In the genomic region with DNA sequence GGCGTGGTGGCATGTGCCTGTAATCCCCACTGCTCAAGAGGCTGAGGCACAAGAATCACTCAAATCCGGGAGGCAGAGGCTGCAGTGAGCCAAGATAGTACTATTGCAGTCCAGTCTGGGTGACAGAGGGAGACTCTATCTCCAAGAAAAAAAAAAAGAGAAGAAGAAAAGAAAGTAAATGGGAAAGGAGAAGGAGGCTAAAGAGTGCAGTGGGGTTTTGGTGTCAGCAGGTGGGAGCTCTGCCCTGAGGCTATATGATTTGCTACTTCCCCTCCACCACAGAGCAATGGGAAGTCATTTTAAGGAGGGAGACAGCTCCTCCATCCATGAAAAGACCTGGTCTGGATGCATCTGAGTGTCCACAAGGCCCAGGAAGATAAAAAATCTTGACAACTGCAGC, we compare ENCODE assay signal across 30 cellular contexts. TPM values are rescaled to one million over a fixed set of nuclear protein-coding genes. Genes with fewer than 3 reads are reported as not detected.
"Had no signal": no experiment of that assay in that cellular context is flagged by ENCODE, and none has a peak within 500 bp of the region (broad histone marks: within the 10 kb centered on the region; RNA-seq: fewer than 3 reads in every experiment).

No MANE protein-coding gene starts in this region.

- H3K9me3 ChIP-seq: psoas muscle, right lobe of liver, testis, vagina had no signal

- H3K9ac ChIP-seq: neural progenitor cell, parathyroid adenoma had no signal

- H3K4me1 ChIP-seq: neural progenitor cell, parathyroid adenoma, psoas muscle, right lobe of liver, sigmoid colon, suprapubic skin, testis, upper lobe of left lung, vagina had no signal

- H3K4me3 ChIP-seq: neural progenitor cell, ovary, psoas muscle, right lobe of liver, sigmoid colon, suprapubic skin, testis, tibial artery, upper lobe of left lung, vagina had no signal

- H3K4me2 ChIP-seq: neural progenitor cell had no signal

- DNase-seq: naive thymus-derived CD4-positive, alpha-beta T cell; natural killer cell; occipital lobe; ovary; posterior cingulate gyrus; psoas muscle; right cardiac atrium; right lobe of liver; sigmoid colon; small intestine; stimulated activated CD4-positive, alpha-beta T cell treated with anti-CD3 and anti-CD28 coated beads, Interleukin-15, amount 100 ng/mL, for 24 hours; stimulated activated CD4-positive, alpha-beta T cell treated with anti-CD3 and anti-CD28 coated beads, Interleukin-2, amount 100 ng/mL, for 24 hours; stimulated activated CD4-positive, alpha-beta T cell treated with anti-CD3 and anti-CD28 coated beads, Interleukin-2, amount 100 ng/mL, for 48 hours; stimulated activated CD4-positive, alpha-beta T cell treated with anti-CD3 and anti-CD28 coated beads, Interleukin-4, amount 100 ng/mL, for 24 hours; stimulated activated naive CD4-positive, alpha-beta T cell; stimulated activated naive CD8-positive, alpha-beta T cell treated with anti-CD3 and anti-CD28 coated beads, Interleukin-15, amount 100 ng/mL, for 72 hours; stimulated activated naive CD8-positive, alpha-beta T cell treated with anti-CD3 and anti-CD28 coated beads, Interleukin-15, Interleukin-2, amounts not matched to agents 100 U/mL and 50 U/mL, for 24 hours; substantia nigra; testis; tibial artery; trophoblast cell; upper lobe of left lung had no signal

- H3K79me2 ChIP-seq: parathyroid adenoma had no signal

- H3K27me3 Mint-ChIP-seq: progenitor cell of endocrine pancreas had no signal

- H3K27ac ChIP-seq: neural progenitor cell, ovary, parathyroid adenoma, psoas muscle, right lobe of liver, sigmoid colon, suprapubic skin, testis, tibial artery, upper lobe of left lung, vagina had no signal

- H3K36me3 ChIP-seq: neural progenitor cell, ovary, right lobe of liver, sigmoid colon, suprapubic skin, tibial artery, upper lobe of left lung, vagina had no signal

- ATAC-seq: naive thymus-derived CD4-positive, alpha-beta T cell; natural killer cell; psoas muscle; right cardiac atrium; right lobe of liver; stimulated activated memory B cell treated with anti-CD40 and anti-IgM and Interleukin-4, amounts not matched to agents 10 μg/mL and 1 μg/mL and 100 μg/mL, for 72 hours; stimulated activated naive CD8-positive, alpha-beta T cell treated with anti-CD3 and anti-CD28 coated beads, Interleukin-15, amount 100 ng/mL, for 72 hours; stimulated activated naive CD8-positive, alpha-beta T cell treated with anti-CD3 and anti-CD28 coated beads, Interleukin-15, Interleukin-2, amounts not matched to agents 100 U/mL and 50 U/mL, for 24 hours had no signal

- H3K4me3 Mint-ChIP-seq: natural killer cell; nephron; neural progenitor cell; stimulated activated memory B cell treated with anti-CD40 and anti-IgM and Interleukin-4, amounts not matched to agents 10 μg/mL and 1 μg/mL and 100 μg/mL, for 72 hours; stimulated activated naive CD8-positive, alpha-beta T cell treated with anti-CD3 and anti-CD28 coated beads, Interleukin-15, amount 100 ng/mL, for 72 hours had no signal

- H3K4me1 Mint-ChIP-seq: naive thymus-derived CD4-positive, alpha-beta T cell; natural killer cell; nephron; neural progenitor cell; stimulated activated memory B cell treated with anti-CD40 and anti-IgM and Interleukin-4, amounts not matched to agents 10 μg/mL and 1 μg/mL and 100 μg/mL, for 72 hours; stimulated activated naive CD8-positive, alpha-beta T cell treated with anti-CD3 and anti-CD28 coated beads, Interleukin-15, amount 100 ng/mL, for 72 hours had no signal

- H2AFZ ChIP-seq: neural progenitor cell, parathyroid adenoma had no signal

- H3K36me3 Mint-ChIP-seq: natural killer cell, neural progenitor cell had no signal

- H3K27ac Mint-ChIP-seq: naive thymus-derived CD4-positive, alpha-beta T cell; natural killer cell; nephron; neural progenitor cell; progenitor cell of endocrine pancreas; stimulated activated memory B cell treated with anti-CD40 and anti-IgM and Interleukin-4, amounts not matched to agents 10 μg/mL and 1 μg/mL and 100 μg/mL, for 72 hours had no signal

- H3K27me3 ChIP-seq: neural progenitor cell, ovary, right lobe of liver, sigmoid colon, testis, upper lobe of left lung, vagina had no signal

RNA-seq across cellular contexts. Expression of gene UNC13A, which starts 23.1 kb away (rescaled TPM):
- total RNA-seq: natural killer cell, skeletal muscle tissue had no signal
